In genomic region chr3:149612456-149612855, GRCh38 we compare ENCODE assay signal across 24 cellular contexts.
"Had no signal": no experiment of that assay in that cellular context is flagged by ENCODE, and none has a peak within 500 bp of the region (broad histone marks: within the 10 kb centered on the region; RNA-seq: fewer than 3 reads in every experiment).

No MANE protein-coding gene starts in this region.

- H3K27me3 ChIP-seq: gastrocnemius medialis, neural progenitor cell, suprapubic skin, tibial artery, upper lobe of left lung, vagina had no signal

- H3K4me1 ChIP-seq: parathyroid adenoma, prostate gland had no signal

- DNase-seq: cerebellar nuclear complex; effector CD4-positive, alpha-beta T cell; endodermal cell; gastrocnemius medialis; islet precursor cell; left lung; lower lobe of right lung; mesenchymal stem cell; midbrain; nucleus accumbens; retina; stimulated activated CD4-positive, alpha-beta T cell treated with anti-CD3 and anti-CD28 coated beads, Interleukin-4, amount 100 ng/mL, for 1 hour; stimulated activated CD8-positive, alpha-beta memory T cell treated with anti-CD3 and anti-CD28 coated beads, Interleukin-4, amount 100 ng/mL, for 48 hours; stimulated activated naive CD8-positive, alpha-beta T cell treated with anti-CD3 and anti-CD28 coated beads, Interleukin-15, Interleukin-2, amounts not matched to agents 100 U/mL and 50 U/mL, for 24 hours; tibial artery; upper lobe of left lung had no signal

- H3K9me3 ChIP-seq: gastrocnemius medialis, left lung, lower lobe of right lung, prostate gland, suprapubic skin, tibial artery, upper lobe of left lung, vagina had no signal

- H3K4me3 ChIP-seq: gastrocnemius medialis, left lung, lower lobe of right lung, neural progenitor cell, prostate gland, smooth muscle cell, suprapubic skin, tibial artery, upper lobe of left lung, vagina had no signal

- H3K27ac ChIP-seq: left lung, lower lobe of right lung, neural progenitor cell, prostate gland, suprapubic skin, vagina had no signal

- ATAC-seq: gastrocnemius medialis; left lung; lower lobe of right lung; natural killer cell treated with Interleukin-12 subunit alpha and Interleukin-12 subunit beta and Interleukin-15 and Interleukin-18, amount 100 ng/mL, for 72 hours; stimulated activated effector memory CD8-positive, alpha-beta T cell treated with anti-CD3 and anti-CD28 coated beads, Interleukin-12 subunit alpha, Interleukin-12 subunit beta, amount 100 ng/mL, for 72 hours; stimulated activated naive CD8-positive, alpha-beta T cell treated with anti-CD3 and anti-CD28 coated beads, Interleukin-15, Interleukin-2, amounts not matched to agents 100 U/mL and 50 U/mL, for 24 hours had no signal

- H3K36me3 ChIP-seq: gastrocnemius medialis, left lung, lower lobe of right lung, neural progenitor cell, prostate gland, suprapubic skin, tibial artery, upper lobe of left lung, vagina had no signal
